18 cellular contexts compared by ENCODE assay signal in genomic region chr10:32882076-32882475, GRCh38.
DNase-seq lines count a peak whose midpoint lies in the region; ATAC-seq, FAIRE-seq and TF ChIP-seq lines count a peak whose summit lies in the region.
"Had no signal": no experiment of that assay in that cellular context is flagged by ENCODE, and none has a peak within 500 bp of the region (broad histone marks: within the 10 kb centered on the region; RNA-seq: fewer than 3 reads in every experiment).

No MANE protein-coding gene starts in this region.

- intact Hi-C loops in Calu3 (cut with micrococcal nuclease; ENCODE audit: unreplicated experiment) (no loop called here), heart left ventricle (cut with DNase I) (no loop called here)

- H3K4me3 ChIP-seq in bronchial epithelial cell (ENCODE audit: low read depth, low read length) (no peak overlapping the region), mesendoderm (ENCODE audit: low read length) (no peak overlapping the region), heart left ventricle (no peak overlapping the region)
- H3K4me3 ChIP-seq: BLaER1 treated with 17β-estradiol and CSF1 and Interleukin-3, amounts not matched to agents 10 nM and 100 nM; GM23248 had no signal

- no peak overlapping the region for H3K4me3 Mint-ChIP-seq in Calu3 (ENCODE audit: low read depth, unreplicated experiment)
- H3K4me3 Mint-ChIP-seq: CD4-positive, CD25-positive, alpha-beta regulatory T cell; H9; HFFc6 had no signal

- no TSS peak for BruUV-seq in Calu3 (replicated peaks; lab: Mats Ljungman, UMichigan)

- H3K4me1 Mint-ChIP-seq in Calu3 (ENCODE audit: low read depth, unreplicated experiment): peaks cover 12% of the 10 kb centered on the region
- H3K4me1 Mint-ChIP-seq: CD4-positive, CD25-positive, alpha-beta regulatory T cell had no signal

- no peak overlapping the region for H3K4me2 ChIP-seq in mesendoderm (ENCODE audit: low read length)
- H3K4me2 ChIP-seq: BLaER1 treated with 17β-estradiol and CSF1 and Interleukin-3, amounts not matched to agents 10 nM and 100 nM had no signal

- peaks cover 9% of the 10 kb centered on the region for H3K36me3 Mint-ChIP-seq in Calu3 (ENCODE audit: insufficient read depth, unreplicated experiment)
- H3K36me3 Mint-ChIP-seq: CD4-positive, CD25-positive, alpha-beta regulatory T cell had no signal

- H3K27ac ChIP-seq in mesendoderm (ENCODE audit: low read depth, low read length): no peak overlapping the region
- no peak overlapping the region for H3K27ac ChIP-seq in heart left ventricle
- H3K27ac ChIP-seq: BLaER1 treated with 17β-estradiol and CSF1 and Interleukin-3, amounts not matched to agents 10 nM and 100 nM; GM23248; HL-60 had no signal

- H3K4me1 ChIP-seq in mesendoderm (ENCODE audit: control insufficient read depth, low read depth, low read length): peaks cover 5% of the 10 kb centered on the region
- H3K4me1 ChIP-seq in heart left ventricle: no peaks in the 10 kb centered on the region
- H3K4me1 ChIP-seq: BLaER1 treated with 17β-estradiol and CSF1 and Interleukin-3, amounts not matched to agents 10 nM and 100 nM had no signal

- no peaks in the 10 kb centered on the region for H3K9me3 Mint-ChIP-seq in Calu3 (ENCODE audit: low read depth, unreplicated experiment)
- H3K9me3 Mint-ChIP-seq: H9, HFFc6 had no signal

- no peak overlapping the region for H3K4ac ChIP-seq in mesendoderm (ENCODE audit: low read depth, low read length)

- no peaks in the 10 kb centered on the region for H3K79me2 ChIP-seq in mesendoderm (ENCODE audit: control insufficient read depth, insufficient read depth, low read length)

- no peak overlapping the region for H2AK5ac ChIP-seq in mesendoderm (ENCODE audit: low read length)

- H4K8ac ChIP-seq in mesendoderm (ENCODE audit: low read depth, low read length): no peak overlapping the region

- H3K79me1 ChIP-seq in mesendoderm (ENCODE audit: low read length): no peaks in the 10 kb centered on the region

- H3K23ac ChIP-seq in mesendoderm (ENCODE audit: low read length): peak overlapping the region; percentile 56

- no peak overlapping the region for H3K18ac ChIP-seq in mesendoderm (ENCODE audit: low read length)

- no peak overlapping the region for H3K9ac ChIP-seq in mesendoderm (ENCODE audit: low read length)
- H3K9ac ChIP-seq: BLaER1 treated with 17β-estradiol and CSF1 and Interleukin-3, amounts not matched to agents 10 nM and 100 nM; GM23248 had no signal

- H3K27me3 Mint-ChIP-seq in Calu3 (ENCODE audit: unreplicated experiment): no peaks in the 10 kb centered on the region
- H3K27me3 Mint-ChIP-seq: CD4-positive, CD25-positive, alpha-beta regulatory T cell had no signal

- H3K36me3 ChIP-seq in bronchial epithelial cell (ENCODE audit: control insufficient read depth, insufficient read depth, low read length): no peaks in the 10 kb centered on the region
- no peaks in the 10 kb centered on the region for H3K36me3 ChIP-seq in mesendoderm (ENCODE audit: control insufficient read depth, insufficient read depth, low read length)
- no peaks in the 10 kb centered on the region for H3K36me3 ChIP-seq in heart left ventricle
- H3K36me3 ChIP-seq: BLaER1 treated with 17β-estradiol and CSF1 and Interleukin-3, amounts not matched to agents 10 nM and 100 nM had no signal

- peak; percentile 77 for FAIRE-seq in bronchial epithelial cell (lab: Jason Lieb, UNC)

- CTCF ChIA-PET in Calu3 (lab: Charles Lee): no interaction called here

- TF ChIP-seq CTCF in Calu3 (IDR thresholded peaks at IDR 0.05; ENCODE audit: unreplicated experiment) (no peak), bronchial epithelial cell (IDR thresholded peaks at IDR 0.05; ENCODE audit: insufficient read depth, low read length, severe bottlenecking) (no peak), heart left ventricle (IDR thresholded peaks at IDR 0.05) (no peak)

- no peaks in the 10 kb centered on the region for H3K9me3 ChIP-seq in heart left ventricle
- H3K9me3 ChIP-seq: BLaER1 treated with 17β-estradiol and CSF1 and Interleukin-3, amounts not matched to agents 10 nM and 100 nM had no signal

- H3K27me3 ChIP-seq in bronchial epithelial cell (ENCODE audit: control insufficient read depth, insufficient read depth, low read length): no peaks in the 10 kb centered on the region
- H3K27me3 ChIP-seq in mesendoderm (ENCODE audit: insufficient read depth, low read length, poor library complexity): no peaks in the 10 kb centered on the region
- no peaks in the 10 kb centered on the region for H3K27me3 ChIP-seq in heart left ventricle
- H3K27me3 ChIP-seq: BLaER1 treated with 17β-estradiol and CSF1 and Interleukin-3, amounts not matched to agents 10 nM and 100 nM had no signal

- ATAC-seq in heart left ventricle (no peak), GM18907 (IDR thresholded peaks at IDR 0.05; ENCODE audit: unreplicated experiment) (no peak), GM21786 (IDR thresholded peaks at IDR 0.05; ENCODE audit: unreplicated experiment) (no peak)

- H2BK15ac ChIP-seq in mesendoderm (replicated peaks; ENCODE audit: low read depth): no peak overlapping the region

- DNase-seq in Calu3: no peak
- DNase-seq in HT-29 (ENCODE audit: low spot score): peak; percentile 73
- DNase-seq in bronchial epithelial cell (ENCODE audit: low read depth): no peak
- DNase-seq in mesendoderm: peak; percentile 48
- no peak for DNase-seq in heart left ventricle
- DNase-seq in glomerular visceral epithelial cell (ENCODE audit: extremely low spot score): no peak
- DNase-seq: ACHN; CD4-positive, CD25-positive, alpha-beta regulatory T cell; DND-41; GDM1; GM23248; H9; HFFc6; KBM-7 had no signal

- H4K5ac ChIP-seq in mesendoderm (ENCODE audit: low read length): no peak overlapping the region

- no peak for TF ChIP-seq POLR2A in heart left ventricle (IDR thresholded peaks at IDR 0.05)

- WGBS in mesendoderm (ENCODE audit: extremely low coverage, insufficient coverage, low lambda C conversion rate): no CpG with 5 or more reads among the region's 6 CpGs
- 88 to 92% (median 90%) methylated on average over 6 of the region's 6 CpGs for WGBS in heart left ventricle, 4 donors

- no peak overlapping the region for H2BK120ac ChIP-seq in mesendoderm (ENCODE audit: low read depth, low read length)

- H3K56ac ChIP-seq in mesendoderm (ENCODE audit: low read length): no peak overlapping the region

- H3K27ac Mint-ChIP-seq in Calu3 (ENCODE audit: unreplicated experiment): peak overlapping the region; percentile 6
- H3K27ac Mint-ChIP-seq: CD4-positive, CD25-positive, alpha-beta regulatory T cell; H9; HFFc6 had no signal

- no peak overlapping the region for H2BK5ac ChIP-seq in mesendoderm (ENCODE audit: low read length)

Comparison
In these comparisons a context has a peak if more than half of its experiments do, and no peak if none do; other contexts are left out.
1. DNase-seq: peak in HT-29 (single experiment) and mesendoderm (single experiment); none in Calu3 (single experiment), bronchial epithelial cell (single experiment), heart left ventricle (0 of 5) and glomerular visceral epithelial cell (single experiment).